ENCODE assay signal across 23 cellular contexts in the genomic region with DNA sequence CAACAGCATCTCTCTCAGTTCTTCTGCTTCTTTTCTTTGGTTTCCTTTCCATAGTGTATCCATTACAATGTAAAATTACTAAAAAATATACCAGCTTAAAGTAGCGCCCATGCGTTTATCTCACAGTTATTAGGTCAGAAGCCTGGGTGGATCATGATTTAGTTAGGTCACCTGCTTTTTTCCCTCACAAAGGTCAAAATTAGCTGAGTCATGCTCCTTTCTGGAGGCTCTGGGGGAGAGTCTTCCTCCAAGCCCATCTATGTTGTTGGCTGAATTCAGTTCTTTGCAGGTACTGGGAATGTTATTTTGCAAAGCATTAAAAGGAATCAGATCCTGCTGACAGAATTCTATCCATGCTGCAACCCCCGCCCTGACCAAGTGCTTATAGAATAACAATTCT.
DNase-seq lines count a peak whose midpoint lies in the region; ATAC-seq, FAIRE-seq and TF ChIP-seq lines count a peak whose summit lies in the region.
"Had no signal": no experiment of that assay in that cellular context is flagged by ENCODE, and none has a peak within 500 bp of the region (broad histone marks: within the 10 kb centered on the region; RNA-seq: fewer than 3 reads in every experiment).

No MANE protein-coding gene starts in this region.

- no peak overlapping the region for H3K9ac ChIP-seq in IMR-90 (ENCODE audit: low read depth, low read length)
- no peak overlapping the region for H3K9ac ChIP-seq in H1 (replicated peaks in 1 of 4; ENCODE audit: extremely low read depth in 1 of 4, low read depth in 3 of 4, low read length in 3 of 4)
- H3K9ac ChIP-seq: BLaER1 treated with 17β-estradiol and CSF1 and Interleukin-3, amounts not matched to agents 10 nM and 100 nM had no signal

- TF ChIP-seq CTCF in A549 (IDR thresholded peaks at IDR 0.05) (no peak), IMR-90 (conservative IDR thresholded peaks at IDR 0.05; ENCODE audit: low read depth, low read length) (no peak), H1 (IDR thresholded peaks at IDR 0.05; ENCODE audit: control extremely low read depth in 1 of 3, insufficient read depth in 1 of 3, low read depth in 1 of 3, low read length in 3 of 3) (no peak), GM13977 (IDR thresholded peaks at IDR 0.05; ENCODE audit: extremely low read depth, insufficient read depth, missing control alignments) (no peak)

- no peaks in the 10 kb centered on the region for H3K4me1 ChIP-seq in A549
- no peaks in the 10 kb centered on the region for H3K4me1 ChIP-seq in IMR-90 (ENCODE audit: control insufficient read depth, insufficient read depth, low read length)
- peaks cover 0 to 19% (median 10%) of the 10 kb centered on the region in 4 experiments; a peak in 4 of 7 replicates for H3K4me1 ChIP-seq in H1 (replicated peaks in 1 of 4; ENCODE audit: control insufficient read depth in 3 of 4, insufficient read depth in 4 of 4, low read length in 3 of 4)
- H3K4me1 ChIP-seq: Caco-2 had no signal

- H3K4ac ChIP-seq in IMR-90 (ENCODE audit: low read depth, low read length) (no peak overlapping the region), H1 (replicated peaks; ENCODE audit: insufficient read length, low read depth, low read length) (no peak overlapping the region)

- no TSS peak for BruUV-seq in IMR-90 (replicated peaks; lab: Mats Ljungman, UMichigan)

- H2BK12ac ChIP-seq in H1 (ENCODE audit: low read depth, low read length): no peak overlapping the region

- H2AK9ac ChIP-seq in IMR-90 (replicated peaks; ENCODE audit: low read depth, low read length, poor library complexity): no peak overlapping the region

- 39% methylated on average over 3 of the region's 3 CpGs for WGBS in A549 (ENCODE audit: missing lambda C conversion rate)
- WGBS in IMR-90 (ENCODE audit: extremely low coverage in 2 of 2, insufficient read length in 1 of 2), 2 experiments: no CpG with 5 or more reads among the region's 3 CpGs
- 90% methylated on average over 3 of the region's 3 CpGs; no CpG with 5 or more reads in 1 of the 2 experiments for WGBS in H1 (ENCODE audit: extremely low coverage in 1 of 2, insufficient coverage in 1 of 2, insufficient read length in 1 of 2, insufficient replicate concordance in 2 of 2, low coverage in 1 of 2, low lambda C conversion rate in 2 of 2, missing lambda C conversion rate in 1 of 2), 2 experiments

- H2AK5ac ChIP-seq in IMR-90 (ENCODE audit: low read depth, low read length) (no peak overlapping the region), H1 (ENCODE audit: low read depth, low read length) (no peak overlapping the region)

- H2BK5ac ChIP-seq in IMR-90 (ENCODE audit: low read depth, low read length, poor library complexity, severe bottlenecking): no peak overlapping the region
- no peak overlapping the region for H2BK5ac ChIP-seq in H1 (ENCODE audit: low read depth, low read length)

- H3K36me3 ChIP-seq in IMR-90 (ENCODE audit: control insufficient read depth, insufficient read depth, low read length) (no peaks in the 10 kb centered on the region), H1 (ENCODE audit: control insufficient read depth in 2 of 4, insufficient read depth in 4 of 4, low read length in 3 of 4) (no peaks in the 10 kb centered on the region)
- H3K36me3 ChIP-seq: BLaER1 treated with 17β-estradiol and CSF1 and Interleukin-3, amounts not matched to agents 10 nM and 100 nM had no signal

- H3K4me3 ChIP-seq in A549 (no peak overlapping the region), IMR-90 (ENCODE audit: insufficient read depth, low read depth, low read length) (no peak overlapping the region), H1 (ENCODE audit: extremely low read depth in 1 of 4, insufficient read depth in 2 of 4, low read depth in 3 of 4, low read length in 4 of 4) (no peak overlapping the region)
- H3K4me3 ChIP-seq: BLaER1 treated with 17β-estradiol and CSF1 and Interleukin-3, amounts not matched to agents 10 nM and 100 nM; GM12878 had no signal

- DNase-seq in A549 (ENCODE audit: low read depth in 1 of 2, low spot score in 1 of 2) (no peak), IMR-90 (no peak), H1 (ENCODE audit: low read depth in 1 of 2, low spot score in 2 of 2) (no peak), GM13977 (ENCODE audit: low spot score) (no peak), DMS153 (lab: John Stamatoyannopoulos, UW) (no peak)
- DNase-seq: 8988T; AML-193; Caco-2; Calu3; CD4-positive, alpha-beta T cell; CD8-positive, alpha-beta T cell; DMS53; DMS79; DND-41; EL; GDM1 had no signal

- H3K4me2 ChIP-seq in A549 (no peak overlapping the region), IMR-90 (ENCODE audit: low read depth, low read length) (no peak overlapping the region), H1 (ENCODE audit: insufficient read depth in 1 of 2, low read depth in 2 of 2, low read length in 2 of 2) (no peak overlapping the region)

- H4K8ac ChIP-seq in IMR-90 (ENCODE audit: low read depth in 2 of 2, low read length in 2 of 2): no peak overlapping the region
- no peak overlapping the region for H4K8ac ChIP-seq in H1 (ENCODE audit: extremely low read depth, insufficient read depth, low read length)

- no peaks in the 10 kb centered on the region for H3K9me1 ChIP-seq in IMR-90 (ENCODE audit: insufficient read depth, low read length)

- no peak overlapping the region for H2AFZ ChIP-seq in IMR-90 (replicated peaks; ENCODE audit: low read length, poor library complexity)
- no peak overlapping the region for H2AFZ ChIP-seq in H1 (ENCODE audit: low read length)

- H2BK15ac ChIP-seq in IMR-90 (ENCODE audit: low read depth, low read length): no peak overlapping the region
- H2BK15ac ChIP-seq in H1 (ENCODE audit: low read length): no peak overlapping the region

- no peaks in the 10 kb centered on the region for H3K9me3 ChIP-seq in A549
- peaks cover 23% of the 10 kb centered on the region for H3K9me3 ChIP-seq in IMR-90 (ENCODE audit: control insufficient read depth, insufficient read depth, low read length)
- no peaks in the 10 kb centered on the region for H3K9me3 ChIP-seq in H1 (ENCODE audit: insufficient read depth in 2 of 2, low read depth in 1 of 2, low read length in 1 of 2)
- H3K9me3 ChIP-seq: BLaER1 treated with 17β-estradiol and CSF1 and Interleukin-3, amounts not matched to agents 10 nM and 100 nM; Caco-2 had no signal

- H3K27me3 ChIP-seq in IMR-90 (ENCODE audit: control insufficient read depth, insufficient read depth, low read length): no peaks in the 10 kb centered on the region
- H3K27me3 ChIP-seq in H1 (replicated peaks in 1 of 4; ENCODE audit: control insufficient read depth in 3 of 4, extremely low read depth in 1 of 4, insufficient read depth in 3 of 4, low read length in 3 of 4): peaks cover 0 to 3% (median 0%) of the 10 kb centered on the region in 4 experiments; a peak in 1 of 7 replicates
- H3K27me3 ChIP-seq: BLaER1 treated with 17β-estradiol and CSF1 and Interleukin-3, amounts not matched to agents 10 nM and 100 nM had no signal

- H2BK20ac ChIP-seq in IMR-90 (ENCODE audit: low read depth, low read length): no peak overlapping the region
- no peak overlapping the region for H2BK20ac ChIP-seq in H1 (ENCODE audit: low read length)

- intact Hi-C loops in IMR-90 (cut with micrococcal nuclease): no loop called here

- no peak overlapping the region for H3K27ac ChIP-seq in A549
- no peak overlapping the region for H3K27ac ChIP-seq in IMR-90 (ENCODE audit: insufficient read depth, low read length)
- no peak overlapping the region for H3K27ac ChIP-seq in H1 (ENCODE audit: low read depth, low read length)
- H3K27ac ChIP-seq: BLaER1 treated with 17β-estradiol and CSF1 and Interleukin-3, amounts not matched to agents 10 nM and 100 nM; C4-2B had no signal

- ATAC-seq in A549 (no peak), IMR-90 (ENCODE audit: low read depth) (no peak)
- ATAC-seq: CD8-positive, alpha-beta T cell; GM12878 had no signal

- H3K79me1 ChIP-seq in IMR-90 (ENCODE audit: low read depth in 1 of 2, low read length in 2 of 2) (no peaks in the 10 kb centered on the region), H1 (ENCODE audit: low read depth, low read length) (no peaks in the 10 kb centered on the region)

- CTCF ChIA-PET in A549 (lab: Yijun Ruan, JAX) (no interaction called here), IMR-90 (lab: Yijun Ruan, JAX) (no interaction called here), H1 (lab: Charles Lee; ENCODE audit: partially characterized antibody) (no interaction called here)

- no peak for TF ChIP-seq EP300 in A549 (IDR thresholded peaks at IDR 0.05)
- no peak for TF ChIP-seq EP300 in H1 (IDR thresholded peaks at IDR 0.05; ENCODE audit: borderline replicate concordance in 1 of 2, low read depth in 2 of 2, low read length in 2 of 2)

- H4K91ac ChIP-seq in IMR-90 (ENCODE audit: insufficient read depth, low read depth, low read length) (no peak overlapping the region), H1 (replicated peaks; ENCODE audit: insufficient read length, low read length) (no peak overlapping the region)

- POLR2A ChIA-PET in A549 (lab: Yijun Ruan, JAX) (no interaction called here), IMR-90 (lab: Charles Lee; ENCODE audit: unreplicated experiment) (no interaction called here), H1 (lab: Charles Lee; ENCODE audit: partially characterized antibody) (no interaction called here)

- dilution Hi-C loops in IMR-90 (cut with HindIII; ENCODE audit: low sequenced_read_pairs, unreplicated experiment): no loop called here

- TF ChIP-seq POLR2A in A549 (IDR thresholded peaks at IDR 0.05; ENCODE audit: low read length): no peak
- no peak for TF ChIP-seq POLR2A in IMR-90 (IDR thresholded peaks at IDR 0.05; ENCODE audit: low read depth, low read length)
- no peak for TF ChIP-seq POLR2A in H1 (IDR thresholded peaks at IDR 0.05; ENCODE audit: control extremely low read depth in 1 of 2, low read depth in 2 of 2, low read length in 2 of 2)

- H2BK120ac ChIP-seq in IMR-90 (ENCODE audit: low read depth, low read length) (no peak overlapping the region), H1 (replicated peaks; ENCODE audit: low read depth, low read length) (no peak overlapping the region)

- peaks cover 12% of the 10 kb centered on the region; the same call in 1 of the 2 replicates for H3K23me2 ChIP-seq in H1 (ENCODE audit: low read depth, low read length)

- H3K23ac ChIP-seq in IMR-90 (ENCODE audit: low read depth, low read length) (no peak overlapping the region), H1 (ENCODE audit: insufficient read length) (no peak overlapping the region)

- H3K79me2 ChIP-seq in H1 (ENCODE audit: control insufficient read depth in 1 of 2, insufficient read depth in 2 of 2, low read length in 2 of 2): no peaks in the 10 kb centered on the region

- H3K56ac ChIP-seq in IMR-90 (ENCODE audit: extremely low read depth, insufficient read depth, low read length) (no peak overlapping the region), H1 (replicated peaks; ENCODE audit: insufficient read length, low read depth, low read length) (no peak overlapping the region)

- H3K18ac ChIP-seq in IMR-90 (ENCODE audit: low read depth, low read length): no peak overlapping the region
- no peak overlapping the region for H3K18ac ChIP-seq in H1 (ENCODE audit: extremely low read depth, low read length)

- no peak for TF ChIP-seq RAD21 in A549 (conservative IDR thresholded peaks at IDR 0.05 in 1 of 2, IDR thresholded peaks at IDR 0.05 in 1 of 2)
- TF ChIP-seq RAD21 in IMR-90 (IDR thresholded peaks at IDR 0.05; ENCODE audit: low read length): no peak
- no peak for TF ChIP-seq RAD21 in H1 (IDR thresholded peaks at IDR 0.05 in 1 of 2, conservative IDR thresholded peaks at IDR 0.05 in 1 of 2; ENCODE audit: low read depth in 2 of 2, low read length in 2 of 2)

- in situ Hi-C loops in IMR-90 (cut with MboI; ENCODE audit: low sequenced_read_pairs) (no loop called here), GM13977 (cut with MboI; ENCODE audit: low pct_unique_long_range_greater_than_20kb, low sequenced_read_pairs, unreplicated experiment) (no loop called here)

- H3K14ac ChIP-seq in IMR-90 (replicated peaks; ENCODE audit: low read depth, low read length) (no peak overlapping the region), H1 (ENCODE audit: insufficient read length) (no peak overlapping the region)

- no peak overlapping the region for H4K5ac ChIP-seq in IMR-90 (ENCODE audit: low read depth, low read length)
- H4K5ac ChIP-seq in H1 (ENCODE audit: insufficient read length, low read depth, low read length): no peak overlapping the region

- H4K20me1 ChIP-seq in IMR-90 (ENCODE audit: insufficient read depth, low read length) (no peaks in the 10 kb centered on the region), H1 (replicated peaks in 1 of 2; ENCODE audit: control insufficient read depth in 1 of 2, insufficient read depth in 2 of 2, low read length in 2 of 2) (no peaks in the 10 kb centered on the region)
- H4K20me1 ChIP-seq: BLaER1 treated with 17β-estradiol and CSF1 and Interleukin-3, amounts not matched to agents 10 nM and 100 nM had no signal

- FAIRE-seq in A549 (lab: Jason Lieb, UNC) (no peak), H1 (lab: Jason Lieb, UNC) (no peak)
- FAIRE-seq: A204.1, D721Med, GM12878, GM12892, GM19239 had no signal
